In the genomic region with DNA sequence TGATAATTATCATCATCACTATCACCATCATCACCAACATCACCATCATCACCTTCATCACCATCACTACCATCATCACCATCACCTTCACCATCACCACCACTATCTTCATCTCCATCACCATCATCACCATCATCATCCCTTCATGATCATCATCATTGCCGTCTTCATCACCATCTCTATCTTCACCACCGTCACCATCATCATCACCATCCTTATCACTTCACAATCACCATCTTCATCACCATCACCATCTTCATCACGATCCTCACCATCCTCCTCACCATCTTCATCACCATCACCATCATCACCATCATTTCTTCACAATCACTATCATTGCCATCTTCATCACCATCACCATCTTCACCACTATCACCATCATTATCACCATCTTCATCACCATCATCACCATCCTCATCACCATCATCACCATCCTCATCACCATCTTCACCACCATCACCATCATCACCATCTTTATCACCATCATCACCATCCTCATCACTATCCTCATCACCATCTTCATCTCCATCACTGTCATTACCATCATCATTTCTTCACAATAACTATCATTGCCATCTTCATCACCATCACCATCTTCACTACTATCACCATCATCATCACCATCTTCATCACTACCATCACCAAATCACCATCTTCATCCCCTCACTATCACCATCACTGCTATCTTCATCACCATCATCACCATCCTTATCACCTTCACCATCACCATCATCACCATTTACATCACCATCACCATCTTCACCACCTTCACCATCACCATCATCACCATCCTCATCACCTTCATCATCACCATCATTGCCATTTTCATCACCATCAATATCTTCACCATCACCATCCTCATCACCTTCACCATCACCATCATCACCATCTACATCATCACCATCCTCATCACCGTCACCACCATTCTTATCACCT, we compare ENCODE assay signal across 3 cellular contexts.
TF ChIP-seq lines count a peak whose summit lies in the region.

No MANE protein-coding gene starts in this region.

TF ChIP-seq in GM12891, 5 proteins besides CTCF, POLR2A, EP300 and RAD21:
- TF ChIP-seq POU2F2 (IDR thresholded peaks at IDR 0.05; ENCODE audit: low read depth, low read length) (no peak), PAX5 (IDR thresholded peaks at IDR 0.05; ENCODE audit: insufficient read depth, low read length, severe bottlenecking) (no peak), SPI1 (IDR thresholded peaks at IDR 0.05; ENCODE audit: low read depth, low read length) (no peak), TAF1 (IDR thresholded peaks at IDR 0.05; ENCODE audit: low read depth, low read length) (no peak), POLR2AphosphoS5 (IDR thresholded peaks at IDR 0.05; ENCODE audit: low read depth, low read length) (no peak)

TF ChIP-seq in IMR-90, 13 proteins besides CTCF, POLR2A, EP300 and RAD21:
- TF ChIP-seq MAZ (IDR thresholded peaks at IDR 0.05; ENCODE audit: borderline replicate concordance, low read depth, low read length), result no peak
- TF ChIP-seq, protein P1, sequence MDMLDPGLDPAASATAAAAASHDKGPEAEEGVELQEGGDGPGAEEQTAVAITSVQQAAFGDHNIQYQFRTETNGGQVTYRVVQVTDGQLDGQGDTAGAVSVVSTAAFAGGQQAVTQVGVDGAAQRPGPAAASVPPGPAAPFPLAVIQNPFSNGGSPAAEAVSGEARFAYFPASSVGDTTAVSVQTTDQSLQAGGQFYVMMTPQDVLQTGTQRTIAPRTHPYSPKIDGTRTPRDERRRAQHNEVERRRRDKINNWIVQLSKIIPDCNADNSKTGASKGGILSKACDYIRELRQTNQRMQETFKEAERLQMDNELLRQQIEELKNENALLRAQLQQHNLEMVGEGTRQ (IDR thresholded peaks at IDR 0.05; ENCODE audit: low read depth, low read length), result no peak
- TF ChIP-seq RFX5 (IDR thresholded peaks at IDR 0.05; ENCODE audit: low read depth, low read length), result no peak

TF ChIP-seq in H1, 55 proteins besides CTCF, POLR2A, EP300 and RAD21:
- no peak for TF ChIP-seq KDM5A (IDR thresholded peaks at IDR 0.05; ENCODE audit: low read length)
